ENCODE assay signal across 28 cellular contexts in the genomic region with DNA sequence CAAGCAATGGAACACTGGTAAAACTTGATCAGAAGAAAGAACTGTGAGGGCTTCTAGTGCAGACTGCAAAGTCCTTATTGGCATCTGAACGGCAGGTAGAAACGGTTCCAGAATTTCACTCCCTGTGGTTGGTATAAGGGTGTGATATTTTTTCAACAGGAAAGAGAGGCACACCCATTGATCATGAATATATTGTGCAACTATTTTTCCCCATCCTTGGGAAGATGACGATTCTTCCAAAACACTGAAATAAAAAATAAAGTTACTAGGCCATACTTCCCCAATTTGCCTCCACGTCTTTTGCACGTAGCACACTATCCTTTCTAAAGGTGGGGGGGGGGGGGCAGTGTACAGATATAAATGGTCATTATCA.
"Had no signal": no experiment of that assay in that cellular context is flagged by ENCODE, and none has a peak within 500 bp of the region (broad histone marks: within the 10 kb centered on the region; RNA-seq: fewer than 3 reads in every experiment).

No MANE protein-coding gene starts in this region.

- H3K4me1 Mint-ChIP-seq: endodermal cell; natural killer cell; stimulated activated naive CD8-positive, alpha-beta T cell treated with anti-CD3 and anti-CD28 coated beads, Interleukin-15, amount 100 ng/mL, for 72 hours had no signal

- H3K27ac Mint-ChIP-seq: dendritic cell treated with granulocyte-macrophage colony-stimulating factor and Interleukin-4, amounts not matched to agents 40 ng/mL and 50 ng/mL, for 4 days; endodermal cell; memory B cell; natural killer cell; progenitor cell of endocrine pancreas; stimulated activated naive CD8-positive, alpha-beta T cell treated with anti-CD3 and anti-CD28 coated beads, Interleukin-15, amount 100 ng/mL, for 72 hours had no signal

- H3K9ac ChIP-seq: parathyroid adenoma had no signal

- H3K36me3 ChIP-seq: colonic mucosa, neutrophil had no signal

- DNase-seq: colonic mucosa; effector CD8-positive, alpha-beta T cell; endodermal cell; foreskin fibroblast; gastrocnemius medialis; head of caudate nucleus; natural killer cell; stimulated activated CD4-positive, alpha-beta T cell treated with anti-CD3 and anti-CD28 coated beads, Interleukin-12 subunit alpha, Interleukin-12 subunit beta, amount 100 ng/mL, for 4 hours; stimulated activated CD4-positive, alpha-beta T cell treated with anti-CD3 and anti-CD28 coated beads, Interleukin-1b, Interleukin-23, amount 100 ng/mL, for 48 hours; stimulated activated CD4-positive, alpha-beta T cell treated with anti-CD3 and anti-CD28 coated beads, Interleukin-4, amount 100 ng/mL, for 1 hour; stimulated activated CD8-positive, alpha-beta memory T cell treated with anti-CD3 and anti-CD28 coated beads, Interleukin-4, amount 100 ng/mL, for 48 hours; stimulated activated naive CD4-positive, alpha-beta T cell; stimulated activated naive CD8-positive, alpha-beta T cell treated with anti-CD3 and anti-CD28 coated beads, Interleukin-15, amount 100 ng/mL, for 72 hours; thyroid gland; trophoblast cell had no signal

- H3K9me3 Mint-ChIP-seq: dendritic cell treated with granulocyte-macrophage colony-stimulating factor and Interleukin-4, amounts not matched to agents 40 ng/mL and 50 ng/mL, for 4 days; endodermal cell; memory B cell; natural killer cell; neural crest cell; stimulated activated naive CD8-positive, alpha-beta T cell treated with anti-CD3 and anti-CD28 coated beads, Interleukin-15, amount 100 ng/mL, for 72 hours had no signal

- H3K4me3 ChIP-seq: colonic mucosa, gastrocnemius medialis, lung, smooth muscle cell, suprapubic skin, thyroid gland had no signal

- H3K27me3 Mint-ChIP-seq: dendritic cell treated with granulocyte-macrophage colony-stimulating factor and Interleukin-4, amounts not matched to agents 40 ng/mL and 50 ng/mL, for 4 days; memory B cell; progenitor cell of endocrine pancreas; stimulated activated naive CD8-positive, alpha-beta T cell treated with anti-CD3 and anti-CD28 coated beads, Interleukin-15, amount 100 ng/mL, for 72 hours had no signal

- H3K27ac ChIP-seq: colonic mucosa, epithelial cell of prostate, gastrocnemius medialis, neutrophil, parathyroid adenoma, suprapubic skin, thyroid gland had no signal

- H3K27me3 ChIP-seq: colonic mucosa, gastrocnemius medialis, neutrophil, suprapubic skin, thyroid gland had no signal

- H2AFZ ChIP-seq: parathyroid adenoma had no signal

- ATAC-seq: esophagus mucosa; gastrocnemius medialis; left lobe of liver; natural killer cell; sciatic nerve; stimulated activated naive CD8-positive, alpha-beta T cell treated with anti-CD3 and anti-CD28 coated beads, Interleukin-15, amount 100 ng/mL, for 72 hours had no signal

- H3K4me2 ChIP-seq: smooth muscle cell had no signal

- H3K4me3 Mint-ChIP-seq: dendritic cell treated with granulocyte-macrophage colony-stimulating factor and Interleukin-4, amounts not matched to agents 40 ng/mL and 50 ng/mL, for 4 days; endodermal cell; memory B cell; natural killer cell; neural crest cell; stimulated activated naive CD8-positive, alpha-beta T cell treated with anti-CD3 and anti-CD28 coated beads, Interleukin-15, amount 100 ng/mL, for 72 hours had no signal

- H3K4me1 ChIP-seq: colonic mucosa, gastrocnemius medialis, parathyroid adenoma, suprapubic skin, thyroid gland had no signal

- H3K9me3 ChIP-seq: colonic mucosa, gastrocnemius medialis, neutrophil, suprapubic skin, thyroid gland had no signal
